15 cellular contexts compared by ENCODE assay signal in the genomic region with DNA sequence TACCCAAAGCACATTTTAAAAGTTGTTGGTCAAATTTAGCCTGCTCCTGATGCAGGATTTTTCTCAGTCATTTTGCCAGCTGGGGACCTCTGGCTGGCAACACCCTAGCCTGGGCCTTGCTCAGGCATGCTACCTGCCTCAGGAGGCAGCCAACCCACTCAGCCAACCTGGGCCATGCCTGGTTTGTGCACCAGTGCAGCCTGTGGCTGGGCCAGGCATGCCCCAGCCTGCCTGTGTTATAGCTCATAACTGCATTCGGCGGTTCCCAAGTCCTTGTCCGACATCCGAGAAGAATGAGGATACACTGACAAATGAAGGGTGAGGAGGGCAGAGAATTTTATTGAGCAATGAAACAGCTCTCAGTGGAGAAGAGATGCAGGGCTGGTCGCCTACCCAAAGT.
"Had no signal": no experiment of that assay in that cellular context is flagged by ENCODE, and none has a peak within 500 bp of the region (broad histone marks: within the 10 kb centered on the region; RNA-seq: fewer than 3 reads in every experiment).

No MANE protein-coding gene starts in this region.

- H3K4me1 Mint-ChIP-seq: mesothelial cell of epicardium, natural killer cell, neural progenitor cell had no signal

- H3K27ac ChIP-seq: gastrocnemius medialis, heart right ventricle, neural progenitor cell, pancreas, psoas muscle, right lobe of liver had no signal

- H3K9me3 Mint-ChIP-seq: type B pancreatic cell had no signal

- H3K27ac Mint-ChIP-seq: dendritic cell treated with granulocyte-macrophage colony-stimulating factor and Interleukin-4, amounts not matched to agents 40 ng/mL and 50 ng/mL, for 4 days; mesothelial cell of epicardium; natural killer cell; neural progenitor cell; type B pancreatic cell had no signal

- DNase-seq: cerebellar nuclear complex; gastrocnemius medialis; heart right ventricle; hypothalamus; natural killer cell; occipital lobe; pancreas; psoas muscle; retina; right lobe of liver; stimulated activated naive CD4-positive, alpha-beta T cell had no signal

- H3K4me3 Mint-ChIP-seq: dendritic cell treated with granulocyte-macrophage colony-stimulating factor and Interleukin-4, amounts not matched to agents 40 ng/mL and 50 ng/mL, for 4 days; mesothelial cell of epicardium; natural killer cell; neural progenitor cell; type B pancreatic cell had no signal

- H3K27me3 Mint-ChIP-seq: dendritic cell treated with granulocyte-macrophage colony-stimulating factor and Interleukin-4, amounts not matched to agents 40 ng/mL and 50 ng/mL, for 4 days; type B pancreatic cell had no signal

- H3K36me3 Mint-ChIP-seq: mesothelial cell of epicardium, natural killer cell, neural progenitor cell, type B pancreatic cell had no signal
